ENCODE assay signal across 21 cellular contexts in the genomic region with DNA sequence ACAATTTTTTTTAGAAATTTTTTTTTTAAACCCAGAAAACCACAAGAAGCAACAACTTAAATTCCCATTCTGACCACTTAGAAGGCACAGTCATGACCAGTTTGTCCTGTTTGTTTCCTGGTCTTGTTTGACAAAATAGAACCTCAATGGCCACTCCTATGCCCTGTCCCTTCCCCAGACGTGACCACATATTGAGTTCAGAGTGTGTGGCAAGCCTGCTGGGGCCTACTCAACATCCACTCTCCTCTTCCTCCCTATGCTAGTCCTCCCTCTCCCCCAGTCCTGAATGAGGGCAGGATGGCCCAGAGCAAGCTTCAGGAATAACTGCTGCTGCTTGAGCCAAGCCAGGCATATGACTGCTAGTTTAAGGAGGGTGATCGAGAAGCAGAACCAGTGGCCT.
"Had no signal": no experiment of that assay in that cellular context is flagged by ENCODE, and none has a peak within 500 bp of the region (broad histone marks: within the 10 kb centered on the region; RNA-seq: fewer than 3 reads in every experiment).

No MANE protein-coding gene starts in this region.

- H3K9me3 ChIP-seq: colonic mucosa, gastrocnemius medialis, heart right ventricle, right atrium auricular region, suprapubic skin, transverse colon had no signal

- H3K4me1 ChIP-seq: colonic mucosa, gastrocnemius medialis, heart right ventricle, right atrium auricular region, suprapubic skin, transverse colon had no signal

- DNase-seq: activated CD4-positive, alpha-beta T cell treated with anti-CD3 and anti-CD28 coated beads, Interleukin-2, amount 10 ng/mL, durations not matched to agents 7 days and 5 days; activated CD8-positive, alpha-beta T cell treated with anti-CD3 and anti-CD28 coated beads, Interleukin-2, amount 10 ng/mL, durations not matched to agents 7 days and 5 days; activated naive CD4-positive, alpha-beta T cell treated with Interleukin-2 at 50 U/mL for 16 hours; activated naive CD8-positive, alpha-beta T cell treated with anti-CD3 and anti-CD28 coated beads, Interleukin-2, amount 10 ng/mL, durations not matched to agents 7 days and 5 days; activated T-cell treated with anti-CD3 and anti-CD28 coated beads, Interleukin-2, amount 50 U/mL, for 24 hours; amygdala; central memory CD4-positive, alpha-beta T cell; colonic mucosa; erythroblast; gastrocnemius medialis; heart right ventricle; immature natural killer cell; left ventricle myocardium superior; nephron progenitor cell; stimulated activated CD4-positive, alpha-beta T cell treated with anti-CD3 and anti-CD28 coated beads, Interleukin-2, amount 100 ng/mL, for 48 hours; stimulated activated naive CD8-positive, alpha-beta T cell treated with anti-CD3 and anti-CD28 coated beads, Interleukin-15, amount 100 ng/mL, for 72 hours; transverse colon had no signal

- ATAC-seq: activated CD4-positive, CD25-positive, alpha-beta regulatory T cell treated with anti-CD3 and anti-CD28 coated beads, Interleukin-2, amount 50 U/mL, for 24 hours; activated CD8-positive, alpha-beta T cell treated with anti-CD3 and anti-CD28 coated beads, Interleukin-2, amount 10 ng/mL, durations not matched to agents 7 days and 5 days; gastrocnemius medialis; heart right ventricle; left ventricle myocardium superior; stimulated activated naive CD8-positive, alpha-beta T cell treated with anti-CD3 and anti-CD28 coated beads, Interleukin-15, amount 100 ng/mL, for 72 hours had no signal

- H3K27ac ChIP-seq: colonic mucosa, gastrocnemius medialis, heart right ventricle, right atrium auricular region, skin epidermis, suprapubic skin, transverse colon had no signal

- H3K36me3 ChIP-seq: colonic mucosa, transverse colon had no signal

- H3K4me3 ChIP-seq: colonic mucosa, gastrocnemius medialis, heart right ventricle, right atrium auricular region, skin epidermis, suprapubic skin, transverse colon had no signal

- H3K27me3 ChIP-seq: colonic mucosa, gastrocnemius medialis, heart right ventricle, right atrium auricular region, suprapubic skin, transverse colon had no signal
